8 cellular contexts compared by ENCODE assay signal in the genomic region with DNA sequence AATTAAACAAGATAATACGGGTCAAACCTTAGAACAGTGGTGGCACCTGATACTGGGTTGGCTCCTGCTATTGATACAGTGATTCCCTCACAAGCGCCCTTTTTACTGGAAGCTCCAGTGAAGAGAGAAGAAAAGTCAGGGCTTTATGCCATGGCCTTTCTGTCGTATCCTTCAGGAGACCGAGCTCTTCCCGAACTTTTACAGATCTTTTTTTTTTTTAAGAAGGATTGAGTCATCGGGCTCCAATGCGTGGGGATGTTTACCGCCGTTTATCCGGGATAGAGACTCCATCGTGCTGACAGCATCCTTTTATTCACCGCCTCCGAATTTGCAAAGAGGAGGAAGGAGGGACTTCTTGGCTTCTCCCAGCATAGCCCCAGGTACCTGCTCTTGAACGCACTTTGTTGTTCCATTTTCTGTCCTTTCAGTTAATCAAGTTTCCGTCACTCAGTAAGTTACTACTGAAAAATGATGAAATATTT.
DNase-seq lines count a peak whose midpoint lies in the region; ATAC-seq and TF ChIP-seq lines count a peak whose summit lies in the region.

No MANE protein-coding gene starts in this region.

- CTCF ChIA-PET in AG04449 (lab: Yijun Ruan, JAX) = no interaction called here

- H3K4me1 ChIP-seq in iPS-20b (ENCODE audit: insufficient read depth, low read length) = no peaks in the 10 kb centered on the region

- ATAC-seq in GM18511 (IDR thresholded peaks at IDR 0.05; ENCODE audit: unreplicated experiment) (peak; percentile 13), GM19463 (IDR thresholded peaks at IDR 0.05; ENCODE audit: unreplicated experiment) (no peak), HG02970 (IDR thresholded peaks at IDR 0.05; ENCODE audit: low FRiP score, unreplicated experiment) (no peak)

- H3K9ac ChIP-seq in iPS-20b (ENCODE audit: low read depth, low read length) = peak overlapping the region; percentile 94

- H3K27ac ChIP-seq in iPS-20b (ENCODE audit: low read length) (peak overlapping the region; percentile 44), skin epidermis (peak overlapping the region; percentile 31 to 92 (median 83))

- no peak for TF ChIP-seq CTCF in AG04449 (IDR thresholded peaks at IDR 0.05; ENCODE audit: insufficient read depth, low read length, missing control alignments)
- TF ChIP-seq CTCF in astrocyte of the cerebellum (IDR thresholded peaks at IDR 0.05; ENCODE audit: low read depth, low read length, missing control alignments) = no peak

- POLR2A ChIA-PET in AG04449 (lab: Yijun Ruan, JAX) = interaction anchor here (0.6 to 0.7 kb wide), 3 partner anchors 60 to 386 kb away, joined by 3 read pairs; a partner anchor contains a TSS

- DNase-seq in AG04449 (ENCODE audit: low read depth, low spot score) (no peak), NCI-H146 (lab: John Stamatoyannopoulos, UW) (peak; percentile 37), astrocyte of the cerebellum (ENCODE audit: low read depth) (no peak)

- peak overlapping the region; percentile 94 for H3K4me3 ChIP-seq in AG04449 (ENCODE audit: low read depth, low read length)
- peak overlapping the region; percentile 92 for H3K4me3 ChIP-seq in astrocyte of the cerebellum (ENCODE audit: low read depth, low read length)
- peak overlapping the region; percentile 97 for H3K4me3 ChIP-seq in iPS-20b (ENCODE audit: low read length)
- H3K4me3 ChIP-seq in skin epidermis = peak overlapping the region; percentile 59 to 86 (median 69)

- H3K27me3 ChIP-seq in iPS-20b (ENCODE audit: insufficient read depth, low read length) = no peaks in the 10 kb centered on the region

- peaks cover 14% of the 10 kb centered on the region; the same call in 1 of the 2 replicates for H3K9me3 ChIP-seq in iPS-20b (ENCODE audit: insufficient read depth, low read depth, low read length)

- in situ Hi-C loops in astrocyte of the cerebellum (cut with HindIII; ENCODE audit: low sequenced_read_pairs) = no loop called here

- peaks cover 18% of the 10 kb centered on the region for H3K36me3 ChIP-seq in iPS-20b (ENCODE audit: insufficient read depth, low read depth, low read length)
